1 cellular context compared by ENCODE assay signal in the genomic region with DNA sequence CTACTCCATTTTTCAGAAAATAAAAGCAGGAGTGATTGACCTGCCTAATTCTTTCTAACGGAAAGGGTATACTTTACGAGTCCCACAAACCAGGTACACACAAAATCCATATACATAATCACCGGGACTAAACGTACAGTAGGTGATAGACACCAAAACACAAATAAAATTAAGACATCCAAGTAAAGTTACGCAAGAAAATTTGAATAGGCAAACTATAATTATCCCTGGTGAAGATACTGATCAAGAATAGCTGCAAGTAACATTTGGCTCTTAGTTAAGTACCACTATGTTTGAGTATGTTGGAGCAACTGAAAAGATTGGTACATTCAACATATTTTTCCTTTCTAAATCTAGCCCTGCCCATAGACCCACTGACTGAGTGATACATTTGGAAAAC.
A peak's percentile ranks its signal among the peaks of the same experiment; 100 is the strongest.
TF ChIP-seq lines count a peak whose summit lies in the region.

No MANE protein-coding gene starts in this region.

TF ChIP-seq in IMR-90, 13 proteins besides CTCF, POLR2A, EP300 and RAD21 (continued from another document):
- TF ChIP-seq ELK1 (IDR thresholded peaks at IDR 0.05; ENCODE audit: borderline replicate concordance, low read depth, low read length): no peak
- peak; percentile 75 for TF ChIP-seq CEBPB (IDR thresholded peaks at IDR 0.05; ENCODE audit: low read depth, low read length)
